In genomic region chr20:266604-267562, GRCh38 we compare ENCODE assay signal across 1 cellular context.
TF ChIP-seq lines count a peak whose summit lies in the region.

No MANE protein-coding gene starts in this region.

TF ChIP-seq in K562, 482 proteins besides CTCF, POLR2A, EP300 and RAD21 (continued from another document and continues in another):
- no peak for TF ChIP-seq THAP12 (CRISPR knock-in tag; IDR thresholded peaks at IDR 0.05)
- TF ChIP-seq, protein P1, sequence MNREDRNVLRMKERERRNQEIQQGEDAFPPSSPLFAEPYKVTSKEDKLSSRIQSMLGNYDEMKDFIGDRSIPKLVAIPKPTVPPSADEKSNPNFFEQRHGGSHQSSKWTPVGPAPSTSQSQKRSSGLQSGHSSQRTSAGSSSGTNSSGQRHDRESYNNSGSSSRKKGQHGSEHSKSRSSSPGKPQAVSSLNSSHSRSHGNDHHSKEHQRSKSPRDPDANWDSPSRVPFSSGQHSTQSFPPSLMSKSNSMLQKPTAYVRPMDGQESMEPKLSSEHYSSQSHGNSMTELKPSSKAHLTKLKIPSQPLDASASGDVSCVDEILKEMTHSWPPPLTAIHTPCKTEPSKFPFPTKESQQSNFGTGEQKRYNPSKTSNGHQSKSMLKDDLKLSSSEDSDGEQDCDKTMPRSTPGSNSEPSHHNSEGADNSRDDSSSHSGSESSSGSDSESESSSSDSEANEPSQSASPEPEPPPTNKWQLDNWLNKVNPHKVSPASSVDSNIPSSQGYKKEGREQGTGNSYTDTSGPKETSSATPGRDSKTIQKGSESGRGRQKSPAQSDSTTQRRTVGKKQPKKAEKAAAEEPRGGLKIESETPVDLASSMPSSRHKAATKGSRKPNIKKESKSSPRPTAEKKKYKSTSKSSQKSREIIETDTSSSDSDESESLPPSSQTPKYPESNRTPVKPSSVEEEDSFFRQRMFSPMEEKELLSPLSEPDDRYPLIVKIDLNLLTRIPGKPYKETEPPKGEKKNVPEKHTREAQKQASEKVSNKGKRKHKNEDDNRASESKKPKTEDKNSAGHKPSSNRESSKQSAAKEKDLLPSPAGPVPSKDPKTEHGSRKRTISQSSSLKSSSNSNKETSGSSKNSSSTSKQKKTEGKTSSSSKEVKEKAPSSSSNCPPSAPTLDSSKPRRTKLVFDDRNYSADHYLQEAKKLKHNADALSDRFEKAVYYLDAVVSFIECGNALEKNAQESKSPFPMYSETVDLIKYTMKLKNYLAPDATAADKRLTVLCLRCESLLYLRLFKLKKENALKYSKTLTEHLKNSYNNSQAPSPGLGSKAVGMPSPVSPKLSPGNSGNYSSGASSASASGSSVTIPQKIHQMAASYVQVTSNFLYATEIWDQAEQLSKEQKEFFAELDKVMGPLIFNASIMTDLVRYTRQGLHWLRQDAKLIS (CRISPR knock-in tag; IDR thresholded peaks at IDR 0.05), result peak; percentile 96
- peak; percentile 44; the same call in 1 of the 2 replicates for TF ChIP-seq ZNF143 (CRISPR knock-in tag; IDR thresholded peaks at IDR 0.05)
- TF ChIP-seq FOXK1 (CRISPR knock-in tag; IDR thresholded peaks at IDR 0.05; ENCODE audit: borderline replicate concordance), result peak; percentile 98
- TF ChIP-seq BHLHE40 (IDR thresholded peaks at IDR 0.05; ENCODE audit: low read length), result peak; percentile 68; the same call in 1 of the 2 replicates
- TF ChIP-seq CREB1 (IDR thresholded peaks at IDR 0.05), result peak; percentile 34; the same call in 1 of the 2 replicates
- TF ChIP-seq CREB1 (CRISPR knock-in tag; IDR thresholded peaks at IDR 0.05), result peak; percentile 73; the same call in 1 of the 2 replicates
- TF ChIP-seq ZNF311 (CRISPR knock-in tag; IDR thresholded peaks at IDR 0.05), result 0 out of 2 replicates have a peak, but pooled peaks have one; percentile 46
- peak; percentile 62; the same call in 1 of the 2 replicates for TF ChIP-seq CREM (IDR thresholded peaks at IDR 0.05; ENCODE audit: low read depth)
- TF ChIP-seq TFAP4 (CRISPR knock-in tag; IDR thresholded peaks at IDR 0.05; ENCODE audit: borderline replicate concordance), result peak; percentile 93
- TF ChIP-seq ZNF511 (CRISPR knock-in tag; IDR thresholded peaks at IDR 0.05), result peak; percentile 97
- TF ChIP-seq L3MBTL2 (IDR thresholded peaks at IDR 0.05), result peak; percentile 100
- no peak for TF ChIP-seq JUN (IDR thresholded peaks at IDR 0.05; ENCODE audit: borderline replicate concordance, low read depth, low read length)
- 0 out of 2 replicates have a peak, but pooled peaks have one; percentile 30 for TF ChIP-seq JUN (CRISPR knock-in tag; IDR thresholded peaks at IDR 0.05; ENCODE audit: borderline replicate concordance)
- TF ChIP-seq TEAD2 (tag; IDR thresholded peaks at IDR 0.05), result peak; percentile 65; the same call in 1 of the 2 replicates
- TF ChIP-seq HNRNPLL (IDR thresholded peaks at IDR 0.05; ENCODE audit: low read depth, low read length, poor library complexity, severe bottlenecking), result peak; percentile 89
- TF ChIP-seq NFXL1 (CRISPR knock-in tag; IDR thresholded peaks at IDR 0.05), result no peak
- peak; percentile 68; the same call in 1 of the 2 replicates for TF ChIP-seq ZNF668 (CRISPR knock-in tag; IDR thresholded peaks at IDR 0.05)
- peak; percentile 84 for TF ChIP-seq SMAD4 (CRISPR knock-in tag; conservative IDR thresholded peaks at IDR 0.05)
- peak; percentile 94 for TF ChIP-seq E4F1 (CRISPR knock-in tag; IDR thresholded peaks at IDR 0.05; ENCODE audit: borderline replicate concordance)
- TF ChIP-seq TSC22D4 (tag; IDR thresholded peaks at IDR 0.05), result no peak
- peak; percentile 39; the same call in 1 of the 2 replicates for TF ChIP-seq HES1 (IDR thresholded peaks at IDR 0.05; ENCODE audit: low read depth)
- TF ChIP-seq HLTF (IDR thresholded peaks at IDR 0.05), result peak; percentile 16; the same call in 1 of the 2 replicates
- peak; percentile 75 for TF ChIP-seq NR2C2 (CRISPR knock-in tag; IDR thresholded peaks at IDR 0.05)
- peak; percentile 68 for TF ChIP-seq NR2C2 (tag; IDR thresholded peaks at IDR 0.05)
- no peak for TF ChIP-seq BRD4 (IDR thresholded peaks at IDR 0.05)
- TF ChIP-seq, protein P2, sequence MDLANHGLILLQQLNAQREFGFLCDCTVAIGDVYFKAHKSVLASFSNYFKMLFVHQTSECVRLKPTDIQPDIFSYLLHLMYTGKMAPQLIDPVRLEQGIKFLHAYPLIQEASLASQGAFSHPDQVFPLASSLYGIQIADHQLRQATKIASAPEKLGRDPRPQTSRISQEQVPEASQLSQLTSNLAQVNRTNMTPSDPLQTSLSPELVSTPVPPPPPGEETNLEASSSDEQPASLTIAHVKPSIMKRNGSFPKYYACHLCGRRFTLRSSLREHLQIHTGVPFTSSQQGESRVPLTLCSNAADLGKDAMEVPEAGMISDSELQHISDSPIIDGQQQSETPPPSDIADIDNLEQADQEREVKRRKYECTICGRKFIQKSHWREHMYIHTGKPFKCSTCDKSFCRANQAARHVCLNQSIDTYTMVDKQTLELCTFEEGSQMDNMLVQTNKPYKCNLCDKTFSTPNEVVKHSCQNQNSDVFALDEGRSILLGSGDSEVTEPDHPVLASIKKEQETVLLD (IDR thresholded peaks at IDR 0.05), result peak; percentile 66; the same call in 1 of the 2 replicates
- TF ChIP-seq ZNF583 (CRISPR knock-in tag; IDR thresholded peaks at IDR 0.05), result peak; percentile 78; the same call in 1 of the 2 replicates
- TF ChIP-seq, protein P3, sequence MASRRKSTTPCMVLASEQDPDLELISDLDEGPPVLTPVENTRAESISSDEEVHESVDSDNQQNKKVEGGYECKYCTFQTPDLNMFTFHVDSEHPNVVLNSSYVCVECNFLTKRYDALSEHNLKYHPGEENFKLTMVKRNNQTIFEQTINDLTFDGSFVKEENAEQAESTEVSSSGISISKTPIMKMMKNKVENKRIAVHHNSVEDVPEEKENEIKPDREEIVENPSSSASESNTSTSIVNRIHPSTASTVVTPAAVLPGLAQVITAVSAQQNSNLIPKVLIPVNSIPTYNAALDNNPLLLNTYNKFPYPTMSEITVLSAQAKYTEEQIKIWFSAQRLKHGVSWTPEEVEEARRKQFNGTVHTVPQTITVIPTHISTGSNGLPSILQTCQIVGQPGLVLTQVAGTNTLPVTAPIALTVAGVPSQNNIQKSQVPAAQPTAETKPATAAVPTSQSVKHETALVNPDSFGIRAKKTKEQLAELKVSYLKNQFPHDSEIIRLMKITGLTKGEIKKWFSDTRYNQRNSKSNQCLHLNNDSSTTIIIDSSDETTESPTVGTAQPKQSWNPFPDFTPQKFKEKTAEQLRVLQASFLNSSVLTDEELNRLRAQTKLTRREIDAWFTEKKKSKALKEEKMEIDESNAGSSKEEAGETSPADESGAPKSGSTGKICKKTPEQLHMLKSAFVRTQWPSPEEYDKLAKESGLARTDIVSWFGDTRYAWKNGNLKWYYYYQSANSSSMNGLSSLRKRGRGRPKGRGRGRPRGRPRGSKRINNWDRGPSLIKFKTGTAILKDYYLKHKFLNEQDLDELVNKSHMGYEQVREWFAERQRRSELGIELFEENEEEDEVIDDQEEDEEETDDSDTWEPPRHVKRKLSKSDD (conservative IDR thresholded peaks at IDR 0.05; ENCODE audit: low read length), result no peak
- TF ChIP-seq STAG1 (CRISPR knock-in tag; IDR thresholded peaks at IDR 0.05; ENCODE audit: borderline replicate concordance), result peak; percentile 67
- TF ChIP-seq, protein P4, sequence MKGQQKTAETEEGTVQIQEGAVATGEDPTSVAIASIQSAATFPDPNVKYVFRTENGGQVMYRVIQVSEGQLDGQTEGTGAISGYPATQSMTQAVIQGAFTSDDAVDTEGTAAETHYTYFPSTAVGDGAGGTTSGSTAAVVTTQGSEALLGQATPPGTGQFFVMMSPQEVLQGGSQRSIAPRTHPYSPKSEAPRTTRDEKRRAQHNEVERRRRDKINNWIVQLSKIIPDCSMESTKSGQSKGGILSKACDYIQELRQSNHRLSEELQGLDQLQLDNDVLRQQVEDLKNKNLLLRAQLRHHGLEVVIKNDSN (CRISPR knock-in tag; IDR thresholded peaks at IDR 0.05), result peak; percentile 85
- peak; percentile 82 for TF ChIP-seq NFRKB (IDR thresholded peaks at IDR 0.05; ENCODE audit: low read depth)
- TF ChIP-seq ZNF224 (CRISPR knock-in tag; IDR thresholded peaks at IDR 0.05), result peak; percentile 80; the same call in 1 of the 2 replicates
- peak; percentile 85 for TF ChIP-seq ARID1B (IDR thresholded peaks at IDR 0.05)
- TF ChIP-seq ATF3 (IDR thresholded peaks at IDR 0.05), result peak; percentile 35; the same call in 1 of the 2 replicates
- no peak for TF ChIP-seq ATF3 (CRISPR knock-in tag; conservative IDR thresholded peaks at IDR 0.05)
- TF ChIP-seq E2F4 (CRISPR knock-in tag; IDR thresholded peaks at IDR 0.05; ENCODE audit: low read depth), result peak; percentile 74; the same call in 1 of the 2 replicates
- TF ChIP-seq ARID3A (IDR thresholded peaks at IDR 0.05; ENCODE audit: borderline replicate concordance, low read depth, low read length), result no peak
- TF ChIP-seq ZNF699 (CRISPR knock-in tag; IDR thresholded peaks at IDR 0.05; ENCODE audit: insufficient replicate concordance), result peak; percentile 64
- TF ChIP-seq FOXK2 (conservative IDR thresholded peaks at IDR 0.05 in 1 of 2, IDR thresholded peaks at IDR 0.05 in 1 of 2; ENCODE audit: low read depth in 2 of 2), result peak; percentile 87 to 88
- TF ChIP-seq EHMT2 (IDR thresholded peaks at IDR 0.05), result peak; percentile 69; the same call in 1 of the 2 replicates
- no peak for TF ChIP-seq ZFP1 (CRISPR knock-in tag; IDR thresholded peaks at IDR 0.05)
